In genomic region chr2:164498841-164499240, GRCh38 we compare ENCODE assay signal across 19 cellular contexts.
DNase-seq lines count a peak whose midpoint lies in the region; ATAC-seq, FAIRE-seq and TF ChIP-seq lines count a peak whose summit lies in the region.
"Had no signal": no experiment of that assay in that cellular context is flagged by ENCODE, and none has a peak within 500 bp of the region (broad histone marks: within the 10 kb centered on the region; RNA-seq: fewer than 3 reads in every experiment).

No MANE protein-coding gene starts in this region.

- WGBS in right lobe of liver (ENCODE audit: insufficient coverage, low coverage, low lambda C conversion rate, missing lambda C conversion rate) = 59% methylated on average over 2 of the region's 2 CpGs
- WGBS in HepG2 (ENCODE audit: low lambda C conversion rate) = 36% methylated on average over 2 of the region's 2 CpGs

- no peak overlapping the region for H3K27ac ChIP-seq in right lobe of liver
- H3K27ac ChIP-seq in HepG2 (ENCODE audit: extremely low read length, insufficient read depth, low read length) = no peak overlapping the region
- H3K27ac ChIP-seq: BLaER1 treated with 17β-estradiol and CSF1 and Interleukin-3, amounts not matched to agents 10 nM and 100 nM; RWPE1 had no signal

- no peak overlapping the region for H3K4me2 ChIP-seq in HepG2 (ENCODE audit: low read depth, low read length)
- H3K4me2 ChIP-seq: BLaER1 treated with 17β-estradiol and CSF1 and Interleukin-3, amounts not matched to agents 10 nM and 100 nM; GM23338 had no signal

- no peak overlapping the region for H3K27ac Mint-ChIP-seq in activated naive CD4-positive, alpha-beta T cell treated with anti-CD3 and anti-CD28 coated beads for 36 hours
- H3K27ac Mint-ChIP-seq: CD8-positive, alpha-beta T cell; GM23338 had no signal

- POLR2A ChIA-PET in HepG2 (lab: Yijun Ruan, JAX) = no interaction called here

- H2AFZ ChIP-seq in HepG2 (ENCODE audit: low read length) = no peak overlapping the region
- H2AFZ ChIP-seq: GM23338 had no signal

- no peaks in the 10 kb centered on the region for H4K20me1 ChIP-seq in HepG2 (ENCODE audit: insufficient read depth, low read length)
- H4K20me1 ChIP-seq: BLaER1 treated with 17β-estradiol and CSF1 and Interleukin-3, amounts not matched to agents 10 nM and 100 nM had no signal

- H3K27me3 ChIP-seq in right lobe of liver (no peaks in the 10 kb centered on the region), HepG2 (ENCODE audit: control insufficient read depth in 1 of 2, insufficient read depth in 2 of 2, low read length in 2 of 2) (no peaks in the 10 kb centered on the region)
- H3K27me3 ChIP-seq: BLaER1 treated with 17β-estradiol and CSF1 and Interleukin-3, amounts not matched to agents 10 nM and 100 nM had no signal

- no peaks in the 10 kb centered on the region for H3K9me3 Mint-ChIP-seq in activated naive CD4-positive, alpha-beta T cell treated with anti-CD3 and anti-CD28 coated beads for 36 hours
- H3K9me3 Mint-ChIP-seq: CD8-positive, alpha-beta T cell; GM23338 had no signal

- CTCF ChIA-PET in HepG2 (lab: Yijun Ruan, JAX; ENCODE audit: low intra/inter-chr PET ratio, low total read pairs) = no interaction called here
- CTCF ChIA-PET in activated naive CD4-positive, alpha-beta T cell treated with anti-CD3 and anti-CD28 coated beads for 36 hours (lab: Charles Lee) = no interaction called here

- H3K4me1 ChIP-seq in right lobe of liver = peaks cover 0 to 7% (median 0%) of the 10 kb centered on the region in 4 donors
- H3K4me1 ChIP-seq in HepG2 (ENCODE audit: insufficient read depth, low read length) = no peaks in the 10 kb centered on the region
- H3K4me1 ChIP-seq: BLaER1 treated with 17β-estradiol and CSF1 and Interleukin-3, amounts not matched to agents 10 nM and 100 nM had no signal

- no peaks in the 10 kb centered on the region for H3K27me3 Mint-ChIP-seq in activated naive CD4-positive, alpha-beta T cell treated with anti-CD3 and anti-CD28 coated beads for 36 hours (ENCODE audit: low read depth)

- no TSS peak for BruUV-seq in HepG2 (replicated peaks; lab: Mats Ljungman, UMichigan)

- DNase-seq in right lobe of liver = no peak
- no peak for DNase-seq in HepG2 (ENCODE audit: low spot score)
- DNase-seq in NCI-H1930 (lab: John Stamatoyannopoulos, UW) = peak; percentile 42 to 69
- DNase-seq in left colon = peak in 1 of 2 donors; percentile 11
- no peak for DNase-seq in activated naive CD4-positive, alpha-beta T cell treated with anti-CD3 and anti-CD28 coated beads for 36 hours
- DNase-seq in A172 (ENCODE audit: low spot score) = no peak
- DNase-seq: CD8-positive, alpha-beta T cell; NCI-H1105 treated with DMSO at 0.1 percent for 48 hours; NCI-H446; NCI-H526 treated with DMSO at 0.1 percent for 48 hours; PC-3; SIG-M5 had no signal

- TF ChIP-seq POLR2A in right lobe of liver (IDR thresholded peaks at IDR 0.05) (no peak), HepG2 (IDR thresholded peaks at IDR 0.05; ENCODE audit: insufficient read depth in 1 of 2, low read depth in 2 of 2, low read length in 2 of 2) (no peak)

- no peaks in the 10 kb centered on the region for H3K36me3 Mint-ChIP-seq in activated naive CD4-positive, alpha-beta T cell treated with anti-CD3 and anti-CD28 coated beads for 36 hours (ENCODE audit: low read depth)
- H3K36me3 Mint-ChIP-seq: CD8-positive, alpha-beta T cell had no signal

- H3K79me2 ChIP-seq in HepG2 (ENCODE audit: insufficient read depth, low read length) = no peaks in the 10 kb centered on the region

- ATAC-seq in right lobe of liver = peak in 3 of 4 donors; percentile 24 to 31 (median 27)
- ATAC-seq in HepG2 = no peak
- ATAC-seq in left colon = peak; percentile 94
- no peak for ATAC-seq in GM19463 (IDR thresholded peaks at IDR 0.05; ENCODE audit: unreplicated experiment)
- ATAC-seq: CD8-positive, alpha-beta T cell; GM12878; GM23338; HCT116; K562; PC-3 had no signal

- TF ChIP-seq EP300 in HepG2 (IDR thresholded peaks at IDR 0.05; ENCODE audit: low read depth in 2 of 2, low read length in 2 of 2) (no peak), HepG2 (CRISPR knock-in tag; IDR thresholded peaks at IDR 0.05; ENCODE audit: borderline replicate concordance) (no peak)

- H3K36me3 ChIP-seq in right lobe of liver (peaks cover 0 to 8% (median 3%) of the 10 kb centered on the region in 4 donors), HepG2 (replicated peaks in 1 of 2; ENCODE audit: control insufficient read depth in 1 of 2, insufficient read depth in 2 of 2, low read length in 2 of 2) (no peaks in the 10 kb centered on the region)
- H3K36me3 ChIP-seq: BLaER1 treated with 17β-estradiol and CSF1 and Interleukin-3, amounts not matched to agents 10 nM and 100 nM had no signal

- no peak for FAIRE-seq in HepG2 (lab: Jason Lieb, UNC)
- FAIRE-seq: GM12878, K562 had no signal

- no peaks in the 10 kb centered on the region for H3K9me3 ChIP-seq in right lobe of liver
- no peaks in the 10 kb centered on the region for H3K9me3 ChIP-seq in HepG2 (ENCODE audit: low read length)
- H3K9me3 ChIP-seq: BLaER1 treated with 17β-estradiol and CSF1 and Interleukin-3, amounts not matched to agents 10 nM and 100 nM had no signal

- no peaks in the 10 kb centered on the region for H3K4me1 Mint-ChIP-seq in activated naive CD4-positive, alpha-beta T cell treated with anti-CD3 and anti-CD28 coated beads for 36 hours (ENCODE audit: low read depth)

- H3K9ac ChIP-seq in HepG2 (ENCODE audit: insufficient read depth, low read depth, low read length) = no peak overlapping the region
- H3K9ac ChIP-seq: BLaER1 treated with 17β-estradiol and CSF1 and Interleukin-3, amounts not matched to agents 10 nM and 100 nM had no signal

- intact Hi-C loops in right lobe of liver (cut with DNase I) (no loop called here), HepG2 (cut with micrococcal nuclease; ENCODE audit: unreplicated experiment) (loop anchor here (5.0 to 10.0 kb wide), 4 partner anchors 437 to 1604 kb away; no protein-coding TSS in a partner anchor), left colon (cut with DNase I, micrococcal nuclease) (no loop called here)
- intact Hi-C loops in activated naive CD4-positive, alpha-beta T cell treated with anti-CD3 and anti-CD28 coated beads for 36 hours (cut with micrococcal nuclease) = no loop called here

- H3K4me3 Mint-ChIP-seq in activated naive CD4-positive, alpha-beta T cell treated with anti-CD3 and anti-CD28 coated beads for 36 hours = no peak overlapping the region
- H3K4me3 Mint-ChIP-seq: CD8-positive, alpha-beta T cell; GM23338 had no signal

- H3K4me3 ChIP-seq in right lobe of liver (no peak overlapping the region), HepG2 (replicated peaks in 1 of 3; ENCODE audit: insufficient read depth in 1 of 3, low read depth in 2 of 3, low read length in 3 of 3) (no peak overlapping the region)
- H3K4me3 ChIP-seq: BLaER1 treated with 17β-estradiol and CSF1 and Interleukin-3, amounts not matched to agents 10 nM and 100 nM; GM12878; GM23338; K562 had no signal

- no peak for TF ChIP-seq RAD21 in HepG2 (CRISPR knock-in tag; IDR thresholded peaks at IDR 0.05)

- TF ChIP-seq CTCF in right lobe of liver (IDR thresholded peaks at IDR 0.05) = no peak
- TF ChIP-seq CTCF in HepG2 (CRISPR knock-in tag; IDR thresholded peaks at IDR 0.05) = no peak

- in situ Hi-C loops in HepG2 (cut with HindIII; ENCODE audit: extremely low pct_ligation_motif_present, low pct_unique_long_range_greater_than_20kb) = loop anchor here (10.0 to 25.0 kb wide), 2 partner anchors 1162 to 1314 kb away; no protein-coding TSS in a partner anchor

TF ChIP-seq in HepG2, 621 proteins besides CTCF, POLR2A, EP300 and RAD21:
- TF ChIP-seq POLR2AphosphoS2 (IDR thresholded peaks at IDR 0.05; ENCODE audit: low read depth, low read length) (no peak), ZKSCAN8 (CRISPR knock-in tag; IDR thresholded peaks at IDR 0.05; ENCODE audit: borderline replicate concordance) (no peak), BCLAF1 (IDR thresholded peaks at IDR 0.05) (no peak), ZNF451 (CRISPR knock-in tag; IDR thresholded peaks at IDR 0.05) (no peak), ZBTB8A (CRISPR knock-in tag; IDR thresholded peaks at IDR 0.05; ENCODE audit: borderline replicate concordance, low read depth) (no peak)
- TF ChIP-seq, protein P1, sequence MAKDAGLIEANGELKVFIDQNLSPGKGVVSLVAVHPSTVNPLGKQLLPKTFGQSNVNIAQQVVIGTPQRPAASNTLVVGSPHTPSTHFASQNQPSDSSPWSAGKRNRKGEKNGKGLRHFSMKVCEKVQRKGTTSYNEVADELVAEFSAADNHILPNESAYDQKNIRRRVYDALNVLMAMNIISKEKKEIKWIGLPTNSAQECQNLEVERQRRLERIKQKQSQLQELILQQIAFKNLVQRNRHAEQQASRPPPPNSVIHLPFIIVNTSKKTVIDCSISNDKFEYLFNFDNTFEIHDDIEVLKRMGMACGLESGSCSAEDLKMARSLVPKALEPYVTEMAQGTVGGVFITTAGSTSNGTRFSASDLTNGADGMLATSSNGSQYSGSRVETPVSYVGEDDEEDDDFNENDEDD (CRISPR knock-in tag; IDR thresholded peaks at IDR 0.05; ENCODE audit: borderline replicate concordance) = no peak

Comparison
In these comparisons a context has a peak if more than half of its experiments do, and no peak if none do; other contexts are left out.
1. ATAC-seq: peak in right lobe of liver (3 of 4) and left colon (single experiment); none in HepG2 (single experiment) and GM19463 (single experiment).
2. DNase-seq: peak in NCI-H1930 (2 of 2); none in right lobe of liver (0 of 3), HepG2 (single experiment), activated naive CD4-positive, alpha-beta T cell treated with anti-CD3 and anti-CD28 coated beads for 36 hours (single experiment) and A172 (single experiment).